ENCODE assay signal across 15 cellular contexts in genomic region chr15:91984006-91984405, GRCh38.
"Had no signal": no experiment of that assay in that cellular context is flagged by ENCODE, and none has a peak within 500 bp of the region (broad histone marks: within the 10 kb centered on the region; RNA-seq: fewer than 3 reads in every experiment).

No MANE protein-coding gene starts in this region.

- DNase-seq: dermis blood vessel endothelial cell; esophagus squamous epithelium; foreskin melanocyte; head of caudate nucleus; mesendoderm; naive thymus-derived CD4-positive, alpha-beta T cell; small intestine; stimulated activated CD4-positive, alpha-beta T cell treated with anti-CD3 and anti-CD28 coated beads, Interleukin-12 subunit alpha, Interleukin-12 subunit beta, amount 100 ng/mL, for 4 hours; stimulated activated naive CD4-positive, alpha-beta T cell; stomach; substantia nigra had no signal

- H3K9me3 ChIP-seq: esophagus squamous epithelium, neutrophil, right atrium auricular region, stomach had no signal

- H3K27me3 Mint-ChIP-seq: central memory CD8-positive, alpha-beta T cell; naive thymus-derived CD4-positive, alpha-beta T cell; type B pancreatic cell had no signal

- H3K9me3 Mint-ChIP-seq: central memory CD8-positive, alpha-beta T cell; type B pancreatic cell had no signal

- H3K4me3 ChIP-seq: esophagus squamous epithelium, right atrium auricular region, stomach had no signal

- ATAC-seq: naive thymus-derived CD4-positive, alpha-beta T cell had no signal

- H3K36me3 Mint-ChIP-seq: type B pancreatic cell had no signal

- H3K27me3 ChIP-seq: esophagus squamous epithelium, neutrophil, right atrium auricular region, stomach had no signal

- H3K4me3 Mint-ChIP-seq: central memory CD8-positive, alpha-beta T cell; naive thymus-derived CD4-positive, alpha-beta T cell; type B pancreatic cell had no signal

- H3K27ac Mint-ChIP-seq: naive thymus-derived CD4-positive, alpha-beta T cell had no signal

- H3K27ac ChIP-seq: neutrophil, stomach had no signal

- H3K36me3 ChIP-seq: esophagus squamous epithelium, neutrophil, right atrium auricular region, stomach had no signal
